Comparison of ENCODE assay signal across 8 cellular contexts in genomic region chr17:64974052-64974749, GRCh38. TPM values are rescaled to one million over a fixed set of nuclear protein-coding genes. Genes with fewer than 3 reads are reported as not detected.
A peak's percentile ranks its signal among the peaks of the same experiment; 100 is the strongest.
DNase-seq lines count a peak whose midpoint lies in the region; ATAC-seq, FAIRE-seq and TF ChIP-seq lines count a peak whose summit lies in the region.
"Not testable (repeated sequence)": the region's sequence is repeated elsewhere in the genome, so short reads cannot be mapped to it uniquely, and the experiment has no call there.

No MANE protein-coding gene starts in this region.

- not testable (repeated sequence) for TF ChIP-seq POLR2A in right lobe of liver (IDR thresholded peaks at IDR 0.05)

- DNase-seq in M059J (ENCODE audit: low read depth) (peak; percentile 90), epithelial cell of prostate (ENCODE audit: low read depth, low spot score) (peak; percentile 36), right lobe of liver (peak in 1 of 3 donors; percentile 37), renal cortical epithelial cell (ENCODE audit: low read depth) (peak; percentile 58), urothelium cell line (ENCODE audit: low spot score) (peak; percentile 18)
- DNase-seq in activated naive CD8-positive, alpha-beta T cell treated with anti-CD3 and anti-CD28 coated beads, Interleukin-2, amount 50 U/mL, for 24 hours = not testable (repeated sequence)

- H3K36me3 ChIP-seq in right lobe of liver = not testable (repeated sequence)

- not testable (repeated sequence) for TF ChIP-seq CTCF in right lobe of liver (IDR thresholded peaks at IDR 0.05)

- H3K27me3 Mint-ChIP-seq in T-helper 1 cell treated with Interleukin-12 subunit alpha and Interleukin-12 subunit beta and Interleukin-4 antibody, amounts not matched to agents 30 μg/mL and 1 μg/mL, for 36 hours (ENCODE audit: low read depth); activated naive CD8-positive, alpha-beta T cell treated with anti-CD3 and anti-CD28 coated beads, Interleukin-2, amount 50 U/mL, for 24 hours: not testable (repeated sequence)

- H3K27ac ChIP-seq in epithelial cell of prostate = peak overlapping the region; percentile 86
- peak overlapping the region in 2 of 3 donors; percentile 97 to 100 for H3K27ac ChIP-seq in right lobe of liver

- H3K4me1 Mint-ChIP-seq in T-helper 1 cell treated with Interleukin-12 subunit alpha and Interleukin-12 subunit beta and Interleukin-4 antibody, amounts not matched to agents 30 μg/mL and 1 μg/mL, for 36 hours (ENCODE audit: low read depth) = peaks cover 35% of the 10 kb centered on the region
- peaks cover 69% of the 10 kb centered on the region for H3K4me1 Mint-ChIP-seq in activated naive CD8-positive, alpha-beta T cell treated with anti-CD3 and anti-CD28 coated beads, Interleukin-2, amount 50 U/mL, for 24 hours

- H3K4me1 ChIP-seq in right lobe of liver = peaks cover 0 to 13% (median 5%) of the 10 kb centered on the region in 4 donors

- peak overlapping the region; percentile 92 for H3K4me3 Mint-ChIP-seq in T-helper 1 cell treated with Interleukin-12 subunit alpha and Interleukin-12 subunit beta and Interleukin-4 antibody, amounts not matched to agents 30 μg/mL and 1 μg/mL, for 36 hours
- peak overlapping the region; percentile 87 for H3K4me3 Mint-ChIP-seq in activated naive CD8-positive, alpha-beta T cell treated with anti-CD3 and anti-CD28 coated beads, Interleukin-2, amount 50 U/mL, for 24 hours

- not testable (repeated sequence) for H3K9me3 ChIP-seq in right lobe of liver

- FAIRE-seq in urothelium cell line (lab: Jason Lieb, UNC) = not testable (repeated sequence)

- WGBS in right lobe of liver (ENCODE audit: insufficient coverage, low coverage, low lambda C conversion rate, missing lambda C conversion rate) = 57% methylated on average over 6 of the region's 7 CpGs

- peaks cover 11% of the 10 kb centered on the region for H3K36me3 Mint-ChIP-seq in T-helper 1 cell treated with Interleukin-12 subunit alpha and Interleukin-12 subunit beta and Interleukin-4 antibody, amounts not matched to agents 30 μg/mL and 1 μg/mL, for 36 hours (ENCODE audit: low read depth)
- peaks cover 15% of the 10 kb centered on the region for H3K36me3 Mint-ChIP-seq in activated naive CD8-positive, alpha-beta T cell treated with anti-CD3 and anti-CD28 coated beads, Interleukin-2, amount 50 U/mL, for 24 hours (ENCODE audit: low read depth)

- H3K27me3 ChIP-seq in right lobe of liver = not testable (repeated sequence)

- not testable (repeated sequence) for H3K9me3 Mint-ChIP-seq in T-helper 1 cell treated with Interleukin-12 subunit alpha and Interleukin-12 subunit beta and Interleukin-4 antibody, amounts not matched to agents 30 μg/mL and 1 μg/mL, for 36 hours; activated naive CD8-positive, alpha-beta T cell treated with anti-CD3 and anti-CD28 coated beads, Interleukin-2, amount 50 U/mL, for 24 hours

- intact Hi-C loops in right lobe of liver (cut with DNase I) = not testable (repeated sequence)

- peak overlapping the region; percentile 76 for H3K4me3 ChIP-seq in GM08714 (ENCODE audit: low read length)
- H3K4me3 ChIP-seq in right lobe of liver = not testable (repeated sequence)

- H3K27ac Mint-ChIP-seq in T-helper 1 cell treated with Interleukin-12 subunit alpha and Interleukin-12 subunit beta and Interleukin-4 antibody, amounts not matched to agents 30 μg/mL and 1 μg/mL, for 36 hours = peak overlapping the region; percentile 99
- H3K27ac Mint-ChIP-seq in activated naive CD8-positive, alpha-beta T cell treated with anti-CD3 and anti-CD28 coated beads, Interleukin-2, amount 50 U/mL, for 24 hours = peak overlapping the region; percentile 100

- ATAC-seq in activated naive CD8-positive, alpha-beta T cell treated with anti-CD3 and anti-CD28 coated beads, Interleukin-2, amount 50 U/mL, for 24 hours = peak; percentile 37
- ATAC-seq in right lobe of liver = not testable (repeated sequence)

RNA-seq across cellular contexts. Expression of gene LRRC37A3, which starts 54.9 kb away (rescaled TPM):
- 7.1 and 12.7 TPM in 2 replicates for total RNA-seq in M059J (2014; rRNA removed; shearing (Covaris generic))
- total RNA-seq in right lobe of liver (1 to 10 TPM; 2.0 to 4.2 (median 3.5) TPM), renal cortical epithelial cell (1.4 and 7.6 TPM in 2 replicates)
